ENCODE assay signal across 8 cellular contexts in genomic region chr2:71798266-71799012, GRCh38.
A peak's percentile ranks its signal among the peaks of the same experiment; 100 is the strongest.
DNase-seq lines count a peak whose midpoint lies in the region; ATAC-seq and TF ChIP-seq lines count a peak whose summit lies in the region.

No MANE protein-coding gene starts in this region.

- no peak for TF ChIP-seq EP300 in transverse colon (IDR thresholded peaks at IDR 0.05; ENCODE audit: low read depth)

- H3K4me1 ChIP-seq in transverse colon: no peaks in the 10 kb centered on the region

- no peaks in the 10 kb centered on the region for H3K9me3 ChIP-seq in transverse colon

- H3K27ac ChIP-seq in transverse colon: no peak overlapping the region

- H3K27me3 ChIP-seq in transverse colon: no peaks in the 10 kb centered on the region

- DNase-seq in Ammon's horn (ENCODE audit: low spot score) (peak; percentile 29), M059J (ENCODE audit: low read depth) (peak; percentile 29), astrocyte of the hippocampus (ENCODE audit: low read depth, low spot score) (peak; percentile 39), iris pigment epithelial cell (ENCODE audit: low read depth) (peak; percentile 35), transverse colon (peak; percentile 15)
- DNase-seq in effector CD8-positive, alpha-beta T cell (lab: John Stamatoyannopoulos, UW): no peak

- in situ Hi-C loops in transverse colon (cut with MboI; ENCODE audit: low pct_ligation_motif_present in 1 of 4, low pct_unique_long_range_greater_than_20kb in 1 of 4, low sequenced_read_pairs in 3 of 4): no loop called here

- TF ChIP-seq CTCF in transverse colon (IDR thresholded peaks at IDR 0.05): peak; percentile 60 to 77 (median 70)

- TF ChIP-seq POLR2A in transverse colon (IDR thresholded peaks at IDR 0.05): no peak

- intact Hi-C loops in transverse colon (cut with DNase I; ENCODE audit: low total_unique reads): no loop called here

- 76 to 77% methylated on average over 3 to 8 of the region's 8 CpGs for WGBS in transverse colon (ENCODE audit: low coverage in 1 of 2), 2 donors

- no peak overlapping the region for H3K4me3 ChIP-seq in transverse colon

- ATAC-seq in GM18867 (IDR thresholded peaks at IDR 0.05; ENCODE audit: unreplicated experiment) (peak; percentile 72), GM18517 (IDR thresholded peaks at IDR 0.05; ENCODE audit: unreplicated experiment) (no peak)

- H3K36me3 ChIP-seq in transverse colon: no peaks in the 10 kb centered on the region
